In genomic region chr19:2307518-2308012, GRCh38 we compare ENCODE assay signal across 2 cellular contexts.
TF ChIP-seq lines count a peak whose summit lies in the region.

No MANE protein-coding gene starts in this region.

TF ChIP-seq in A549, 52 proteins besides CTCF, POLR2A, EP300 and RAD21:
- TF ChIP-seq SMC3 (IDR thresholded peaks at IDR 0.05) = no peak
- TF ChIP-seq RARB (CRISPR knock-in tag; IDR thresholded peaks at IDR 0.05) = no peak
TF ChIP-seq in A549: peak in this region for 0.

TF ChIP-seq in GM23338, 12 proteins besides CTCF, POLR2A, EP300 and RAD21:
- no peak for TF ChIP-seq EZH2 (IDR thresholded peaks at IDR 0.05; ENCODE audit: low read depth, unreplicated experiment)
- no peak for TF ChIP-seq CREB1 (CRISPR knock-in tag; IDR thresholded peaks at IDR 0.05; ENCODE audit: low read depth)
